Comparison of ENCODE assay signal across 8 cellular contexts in the genomic region with DNA sequence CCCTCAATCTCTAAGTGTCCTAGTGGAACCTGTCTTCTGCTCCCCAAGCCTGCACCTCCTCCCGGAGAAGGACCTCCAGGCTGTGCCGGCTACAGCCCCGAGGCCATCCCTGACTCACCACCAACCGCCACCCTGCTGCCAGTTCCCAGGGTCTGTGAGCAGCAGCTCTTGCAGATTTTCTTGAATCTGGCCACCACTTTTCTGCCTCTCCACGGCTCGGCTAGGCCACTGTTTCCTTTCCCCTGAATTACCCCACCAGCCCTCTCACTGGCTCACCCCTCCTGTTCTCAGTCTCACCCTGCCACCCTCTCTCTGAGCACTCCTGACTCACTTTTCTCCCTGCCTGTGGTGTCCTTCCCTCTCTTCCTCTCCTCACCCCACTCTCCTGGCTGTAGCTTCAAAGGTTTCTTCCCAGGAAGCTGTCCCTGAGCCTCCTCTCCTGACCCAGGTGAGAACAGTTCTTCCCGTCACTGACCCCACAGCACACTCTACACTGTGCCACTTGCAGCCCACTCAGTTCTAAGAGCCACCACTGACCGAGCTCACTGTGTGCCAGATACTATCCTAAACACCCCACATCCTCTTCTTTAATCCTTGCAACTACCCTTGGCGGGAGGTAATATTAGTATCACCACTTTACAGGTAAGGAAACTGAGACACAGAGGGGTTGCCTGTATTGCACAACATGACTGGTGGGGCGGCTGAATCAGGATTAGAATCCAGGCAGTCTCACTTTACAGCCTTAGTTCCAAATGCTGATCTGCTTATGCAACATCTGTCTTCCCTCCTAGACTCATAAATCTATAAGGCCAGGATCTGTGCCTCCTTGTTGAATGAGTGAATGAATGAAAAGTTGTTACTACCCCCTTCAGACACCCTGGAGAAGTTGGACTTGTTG.
DNase-seq lines count a peak whose midpoint lies in the region; ATAC-seq and TF ChIP-seq lines count a peak whose summit lies in the region.

No MANE protein-coding gene starts in this region.

- peak; percentile 47 for DNase-seq in activated CD8-positive, alpha-beta memory T cell treated with anti-CD3 and anti-CD28 coated beads, Interleukin-2, amount 10 ng/mL, durations not matched to agents 7 days and 5 days
- no peak for DNase-seq in activated CD8-positive, alpha-beta memory T cell treated with anti-CD3 and anti-CD28 coated beads, Interleukin-2, amount 50 U/mL, for 4 hours
- DNase-seq in T-helper 2 cell treated with Interferon-gamma antibody and Interleukin-4, amounts not matched to agents 5 μg/mL and 100 μg/mL, for 36 hours (ENCODE audit: low spot score) = no peak
- DNase-seq in fibroblast of mammary gland (ENCODE audit: low read depth) (peak; percentile 82), amygdala (lab: John Stamatoyannopoulos, UW) (no peak), T-helper 9 cell (no peak)
- DNase-seq in stimulated activated naive CD8-positive, alpha-beta T cell treated with anti-CD3 and anti-CD28 coated beads, Interleukin-15, amount 100 ng/mL, for 72 hours = no peak

- TF ChIP-seq CTCF in fibroblast of mammary gland (conservative IDR thresholded peaks at IDR 0.05; ENCODE audit: control insufficient read depth, insufficient read depth, low read depth, low read length) = no peak

- no peaks in the 10 kb centered on the region for H3K36me3 Mint-ChIP-seq in activated CD8-positive, alpha-beta memory T cell treated with anti-CD3 and anti-CD28 coated beads, Interleukin-2, amount 10 ng/mL, durations not matched to agents 7 days and 5 days
- H3K36me3 Mint-ChIP-seq in T-helper 2 cell treated with Interferon-gamma antibody and Interleukin-4, amounts not matched to agents 5 μg/mL and 100 μg/mL, for 36 hours (ENCODE audit: low read depth) = no peaks in the 10 kb centered on the region

- H3K27me3 Mint-ChIP-seq in activated CD8-positive, alpha-beta memory T cell treated with anti-CD3 and anti-CD28 coated beads, Interleukin-2, amount 10 ng/mL, durations not matched to agents 7 days and 5 days = no peaks in the 10 kb centered on the region
- no peaks in the 10 kb centered on the region for H3K27me3 Mint-ChIP-seq in T-helper 2 cell treated with Interferon-gamma antibody and Interleukin-4, amounts not matched to agents 5 μg/mL and 100 μg/mL, for 36 hours (ENCODE audit: low read depth)
- H3K27me3 Mint-ChIP-seq in stimulated activated naive CD8-positive, alpha-beta T cell treated with anti-CD3 and anti-CD28 coated beads, Interleukin-15, amount 100 ng/mL, for 72 hours = no peaks in the 10 kb centered on the region

- H3K4me1 Mint-ChIP-seq in activated CD8-positive, alpha-beta memory T cell treated with anti-CD3 and anti-CD28 coated beads, Interleukin-2, amount 10 ng/mL, durations not matched to agents 7 days and 5 days = peaks cover 79% of the 10 kb centered on the region
- H3K4me1 Mint-ChIP-seq in T-helper 2 cell treated with Interferon-gamma antibody and Interleukin-4, amounts not matched to agents 5 μg/mL and 100 μg/mL, for 36 hours (ENCODE audit: low read depth) = peaks cover 50% of the 10 kb centered on the region
- peaks cover 95% of the 10 kb centered on the region for H3K4me1 Mint-ChIP-seq in stimulated activated naive CD8-positive, alpha-beta T cell treated with anti-CD3 and anti-CD28 coated beads, Interleukin-15, amount 100 ng/mL, for 72 hours

- no peak overlapping the region for H3K4me3 ChIP-seq in fibroblast of mammary gland (ENCODE audit: control insufficient read depth, low read depth, low read length)

- ATAC-seq in activated CD8-positive, alpha-beta memory T cell treated with anti-CD3 and anti-CD28 coated beads, Interleukin-2, amount 10 ng/mL, durations not matched to agents 7 days and 5 days = no peak
- ATAC-seq in stimulated activated naive CD8-positive, alpha-beta T cell treated with anti-CD3 and anti-CD28 coated beads, Interleukin-15, amount 100 ng/mL, for 72 hours = no peak
- no peak for ATAC-seq in HG03175 (IDR thresholded peaks at IDR 0.05; ENCODE audit: unreplicated experiment)

- CTCF ChIA-PET in activated CD8-positive, alpha-beta memory T cell treated with anti-CD3 and anti-CD28 coated beads, Interleukin-2, amount 10 ng/mL, durations not matched to agents 7 days and 5 days (lab: Charles Lee) = no interaction called here

- H3K27ac Mint-ChIP-seq in activated CD8-positive, alpha-beta memory T cell treated with anti-CD3 and anti-CD28 coated beads, Interleukin-2, amount 10 ng/mL, durations not matched to agents 7 days and 5 days = peak overlapping the region; percentile 78
- H3K27ac Mint-ChIP-seq in T-helper 2 cell treated with Interferon-gamma antibody and Interleukin-4, amounts not matched to agents 5 μg/mL and 100 μg/mL, for 36 hours = peak overlapping the region; percentile 27
- peak overlapping the region; percentile 30 to 94 for H3K27ac Mint-ChIP-seq in stimulated activated naive CD8-positive, alpha-beta T cell treated with anti-CD3 and anti-CD28 coated beads, Interleukin-15, amount 100 ng/mL, for 72 hours

- no peak overlapping the region for H3K4me3 Mint-ChIP-seq in activated CD8-positive, alpha-beta memory T cell treated with anti-CD3 and anti-CD28 coated beads, Interleukin-2, amount 10 ng/mL, durations not matched to agents 7 days and 5 days
- H3K4me3 Mint-ChIP-seq in T-helper 2 cell treated with Interferon-gamma antibody and Interleukin-4, amounts not matched to agents 5 μg/mL and 100 μg/mL, for 36 hours = no peak overlapping the region
- peak overlapping the region in 1 of 2 donors; percentile 34 for H3K4me3 Mint-ChIP-seq in stimulated activated naive CD8-positive, alpha-beta T cell treated with anti-CD3 and anti-CD28 coated beads, Interleukin-15, amount 100 ng/mL, for 72 hours

- no peaks in the 10 kb centered on the region for H3K9me3 Mint-ChIP-seq in activated CD8-positive, alpha-beta memory T cell treated with anti-CD3 and anti-CD28 coated beads, Interleukin-2, amount 10 ng/mL, durations not matched to agents 7 days and 5 days (ENCODE audit: low read depth)
- H3K9me3 Mint-ChIP-seq in T-helper 2 cell treated with Interferon-gamma antibody and Interleukin-4, amounts not matched to agents 5 μg/mL and 100 μg/mL, for 36 hours = no peaks in the 10 kb centered on the region
- no peaks in the 10 kb centered on the region for H3K9me3 Mint-ChIP-seq in stimulated activated naive CD8-positive, alpha-beta T cell treated with anti-CD3 and anti-CD28 coated beads, Interleukin-15, amount 100 ng/mL, for 72 hours

Comparison
In these comparisons a context has a peak if more than half of its experiments do, and no peak if none do; other contexts are left out.
1. DNase-seq: peak in activated CD8-positive, alpha-beta memory T cell treated with anti-CD3 and anti-CD28 coated beads, Interleukin-2, amount 10 ng/mL, durations not matched to agents 7 days and 5 days (single experiment) and fibroblast of mammary gland (single experiment); none in activated CD8-positive, alpha-beta memory T cell treated with anti-CD3 and anti-CD28 coated beads, Interleukin-2, amount 50 U/mL, for 4 hours (single experiment), T-helper 2 cell treated with Interferon-gamma antibody and Interleukin-4, amounts not matched to agents 5 μg/mL and 100 μg/mL, for 36 hours (single experiment), stimulated activated naive CD8-positive, alpha-beta T cell treated with anti-CD3 and anti-CD28 coated beads, Interleukin-15, amount 100 ng/mL, for 72 hours (0 of 2), amygdala (0 of 56) and T-helper 9 cell (single experiment).
2. H3K27ac Mint-ChIP-seq: peak in every context shown above with its lines; median percentile 78 in activated CD8-positive, alpha-beta memory T cell treated with anti-CD3 and anti-CD28 coated beads, Interleukin-2, amount 10 ng/mL, durations not matched to agents 7 days and 5 days; 62 in stimulated activated naive CD8-positive, alpha-beta T cell treated with anti-CD3 and anti-CD28 coated beads, Interleukin-15, amount 100 ng/mL, for 72 hours; 27 in T-helper 2 cell treated with Interferon-gamma antibody and Interleukin-4, amounts not matched to agents 5 μg/mL and 100 μg/mL, for 36 hours.